17 cellular contexts compared by ENCODE assay signal in genomic region chr19:47499863-47500830, GRCh38. TPM values are rescaled to one million over a fixed set of nuclear protein-coding genes. Genes with fewer than 3 reads are reported as not detected.
DNase-seq lines count a peak whose midpoint lies in the region; FAIRE-seq and TF ChIP-seq lines count a peak whose summit lies in the region.
"Had no signal": no experiment of that assay in that cellular context is flagged by ENCODE, and none has a peak within 500 bp of the region (broad histone marks: within the 10 kb centered on the region; RNA-seq: fewer than 3 reads in every experiment).

No MANE protein-coding gene starts in this region.

- DNase-seq in GM12892 (ENCODE audit: insufficient read length) (no peak), NCI-H1694 treated with DMSO at 0.1 percent for 48 hours (lab: John Stamatoyannopoulos, UW) (peak; percentile 92), prostate gland (ENCODE audit: low spot score) (peak; percentile 86), H4 (ENCODE audit: low spot score) (no peak), ovary (no peak), brain microvascular endothelial cell (no peak)
- DNase-seq: activated CD4-positive, alpha-beta T cell treated with anti-CD3 and anti-CD28 coated beads, Interleukin-2, amount 10 ng/mL, durations not matched to agents 24 days and 14 days; activated naive CD4-positive, alpha-beta T cell treated with anti-CD3 and anti-CD28 coated beads, Interleukin-2, amount 10 ng/mL, durations not matched to agents 7 days and 5 days; COR-L47; NCI-H1417; NCI-H2227 treated with DMSO at 0.1 percent for 48 hours; SK-N-SH; T1000 had no signal

- FAIRE-seq in GM12892 (lab: Jason Lieb, UNC): no peak
- FAIRE-seq: frontal cortex, RCC 7860 had no signal

- peak; percentile 22; the same call in 1 of the 2 replicates for TF ChIP-seq POLR2A in GM12892 (IDR thresholded peaks at IDR 0.05; ENCODE audit: low read depth, low read length)
- TF ChIP-seq POLR2A in prostate gland (IDR thresholded peaks at IDR 0.05): no peak
- TF ChIP-seq POLR2A in ovary (IDR thresholded peaks at IDR 0.05): no peak

- WGBS in prostate gland: 44% methylated on average over 32 of the region's 32 CpGs
- WGBS in ovary, 3 donors: 81 to 82% (median 82%) methylated on average over 32 of the region's 32 CpGs

- TF ChIP-seq EP300 in ovary (IDR thresholded peaks at IDR 0.05): no peak

- H3K27ac ChIP-seq in cingulate gyrus (ENCODE audit: low read depth, low read length): peak overlapping the region; percentile 19
- H3K27ac ChIP-seq in prostate gland: peak overlapping the region; percentile 60 to 76
- no peak overlapping the region for H3K27ac ChIP-seq in ovary
- no peak overlapping the region for H3K27ac ChIP-seq in brain microvascular endothelial cell

- H3K4me1 ChIP-seq in prostate gland (replicated peaks): peaks cover 6% of the 10 kb centered on the region
- no peaks in the 10 kb centered on the region for H3K4me1 ChIP-seq in ovary (ENCODE audit: insufficient read depth)

- TF ChIP-seq CTCF in prostate gland (IDR thresholded peaks at IDR 0.05) (peak in 1 of 4 experiments; percentile 20), ovary (IDR thresholded peaks at IDR 0.05) (no peak), brain microvascular endothelial cell (IDR thresholded peaks at IDR 0.05; ENCODE audit: low read depth, low read length, missing control alignments) (no peak)

- no peaks in the 10 kb centered on the region for H3K9me3 ChIP-seq in prostate gland
- H3K9me3 ChIP-seq in ovary: no peaks in the 10 kb centered on the region
- H3K9me3 ChIP-seq: SK-N-SH had no signal

- H3K27me3 ChIP-seq in prostate gland (replicated peaks; ENCODE audit: insufficient read depth) (no peaks in the 10 kb centered on the region), ovary (no peaks in the 10 kb centered on the region), brain microvascular endothelial cell (replicated peaks) (no peaks in the 10 kb centered on the region)

- H3K4me3 ChIP-seq in prostate gland (no peak overlapping the region), ovary (no peak overlapping the region), brain microvascular endothelial cell (ENCODE audit: low read depth, low read length) (no peak overlapping the region)

- in situ Hi-C loops in brain microvascular endothelial cell (cut with HindIII; ENCODE audit: low pct_ligation_motif_present, low sequenced_read_pairs): no loop called here

- intact Hi-C loops in prostate gland (cut with DNase I) (no loop called here), ovary (cut with DNase I) (no loop called here)

- H3K36me3 ChIP-seq in prostate gland (peaks cover 6 to 10% of the 10 kb centered on the region in 2 donors), ovary (no peaks in the 10 kb centered on the region), brain microvascular endothelial cell (replicated peaks) (peaks cover 51% of the 10 kb centered on the region)

RNA-seq across cellular contexts. Expression of gene NAPA, which starts 14.7 kb away (rescaled TPM):
- polyA plus RNA-seq in GM12892 (2012; ENCODE audit: missing spikeins): 51.0 TPM
- 100 to 1,000 TPM; 263 to 422 TPM for total RNA-seq in prostate gland
- total RNA-seq in H4 (2014; rRNA removed; shearing (Covaris generic)): 125 and 135 TPM in 2 replicates
- 100 to 1,000 TPM in 2 of 7 donors, 10 to 100 TPM in 5; 76.5 to 101 (median 95.1) TPM for total RNA-seq in ovary
- 10 to 100 TPM; 59.4 to 74.5 TPM for polyA plus RNA-seq in ovary

RNA-seq across cellular contexts. Expression of gene KPTN, which starts 16.1 kb away (rescaled TPM):
- 8.5 TPM for polyA plus RNA-seq in GM12892 (2012; ENCODE audit: missing spikeins)
- total RNA-seq in prostate gland: 1 to 10 TPM; 8.8 to 9.0 TPM
- 9.2 and 10.6 TPM in 2 replicates for total RNA-seq in H4 (2014; rRNA removed; shearing (Covaris generic))
- 1 to 10 TPM; 2.8 to 5.5 (median 4.4) TPM for total RNA-seq in ovary
- 1 to 10 TPM; 4.4 to 5.4 TPM for polyA plus RNA-seq in ovary

RNA-seq across cellular contexts. Expression of gene SLC8A2, which starts 28.5 kb away (rescaled TPM):
- 0.04 TPM for polyA plus RNA-seq in GM12892 (2012; ENCODE audit: missing spikeins)
- total RNA-seq in prostate gland: 1 to 10 TPM; 1.3 to 7.7 TPM
- total RNA-seq in H4 (2014; rRNA removed; shearing (Covaris generic)): 0.19 TPM in 1 of 2 replicates, not detected in the other
- total RNA-seq in ovary: 1 to 10 TPM in 1 of 7 donors, under 1 TPM in 3, not detected in 3; 0.07 to 1.3 (median 0.39) TPM
- polyA plus RNA-seq in ovary: under 1 TPM; 0.08 to 0.60 TPM
- total RNA-seq: activated CD4-positive, alpha-beta T cell treated with anti-CD3 and anti-CD28 coated beads, Interleukin-2, amount 10 ng/mL, durations not matched to agents 24 days and 14 days; epithelial cell of proximal tubule had no signal

Comparison
In these comparisons a context has a peak if more than half of its experiments do, and no peak if none do; other contexts are left out.
1. DNase-seq: peak in NCI-H1694 treated with DMSO at 0.1 percent for 48 hours (single experiment) and prostate gland (single experiment); none in GM12892 (single experiment), H4 (single experiment), ovary (0 of 5) and brain microvascular endothelial cell (single experiment).
2. H3K27ac ChIP-seq: peak in cingulate gyrus (single experiment) and prostate gland (2 of 2); none in ovary (0 of 2) and brain microvascular endothelial cell (single experiment).